7 cellular contexts compared by ENCODE assay signal in genomic region chr12:94710933-94711332, GRCh38.
DNase-seq lines count a peak whose midpoint lies in the region; ATAC-seq and TF ChIP-seq lines count a peak whose summit lies in the region.

No MANE protein-coding gene starts in this region.

- intact Hi-C loops in left colon (cut with DNase I, micrococcal nuclease), result no loop called here

- TF ChIP-seq EP300 in Ishikawa (IDR thresholded peaks at IDR 0.05; ENCODE audit: borderline replicate concordance), result no peak

- TF ChIP-seq RAD21 in Ishikawa (IDR thresholded peaks at IDR 0.05; ENCODE audit: low read depth), result peak; percentile 62

- ATAC-seq in left colon, result peak; percentile 66
- no peak for ATAC-seq in HG02571 (IDR thresholded peaks at IDR 0.05; ENCODE audit: unreplicated experiment)

- DNase-seq in GM10266 (ENCODE audit: extremely low spot score) (peak; percentile 17), left colon (peak in 1 of 2 donors; percentile 62), DMS114 treated with DMSO at 0.1 percent for 48 hours (lab: John Stamatoyannopoulos, UW; ENCODE audit: unreplicated experiment) (no peak)
- peak; percentile 2 to 3 for DNase-seq in activated CD4-positive, alpha-beta T cell treated with anti-CD3 and anti-CD28 coated beads, Interleukin-2, amount 50 U/mL, for 4 hours
- no peak for DNase-seq in activated CD8-positive, alpha-beta memory T cell treated with anti-CD3 and anti-CD28 coated beads, Interleukin-2, amount 50 U/mL, for 48 hours

- TF ChIP-seq CTCF in GM10266 (IDR thresholded peaks at IDR 0.05; ENCODE audit: control insufficient read depth, insufficient read depth, low read depth, missing control alignments), result peak; percentile 40

TF ChIP-seq in Ishikawa, 13 proteins besides CTCF, POLR2A, EP300 and RAD21:
- no peak for TF ChIP-seq TAF1 (IDR thresholded peaks at IDR 0.05; ENCODE audit: low read depth)
TF ChIP-seq in Ishikawa: peak in this region for 0.

Comparison
In these comparisons a context has a peak if more than half of its experiments do, and no peak if none do; other contexts are left out.
1. DNase-seq: peak in GM10266 (single experiment) and activated CD4-positive, alpha-beta T cell treated with anti-CD3 and anti-CD28 coated beads, Interleukin-2, amount 50 U/mL, for 4 hours (2 of 2); none in activated CD8-positive, alpha-beta memory T cell treated with anti-CD3 and anti-CD28 coated beads, Interleukin-2, amount 50 U/mL, for 48 hours (single experiment) and DMS114 treated with DMSO at 0.1 percent for 48 hours (single experiment).